ENCODE assay signal across 8 cellular contexts in the genomic region with DNA sequence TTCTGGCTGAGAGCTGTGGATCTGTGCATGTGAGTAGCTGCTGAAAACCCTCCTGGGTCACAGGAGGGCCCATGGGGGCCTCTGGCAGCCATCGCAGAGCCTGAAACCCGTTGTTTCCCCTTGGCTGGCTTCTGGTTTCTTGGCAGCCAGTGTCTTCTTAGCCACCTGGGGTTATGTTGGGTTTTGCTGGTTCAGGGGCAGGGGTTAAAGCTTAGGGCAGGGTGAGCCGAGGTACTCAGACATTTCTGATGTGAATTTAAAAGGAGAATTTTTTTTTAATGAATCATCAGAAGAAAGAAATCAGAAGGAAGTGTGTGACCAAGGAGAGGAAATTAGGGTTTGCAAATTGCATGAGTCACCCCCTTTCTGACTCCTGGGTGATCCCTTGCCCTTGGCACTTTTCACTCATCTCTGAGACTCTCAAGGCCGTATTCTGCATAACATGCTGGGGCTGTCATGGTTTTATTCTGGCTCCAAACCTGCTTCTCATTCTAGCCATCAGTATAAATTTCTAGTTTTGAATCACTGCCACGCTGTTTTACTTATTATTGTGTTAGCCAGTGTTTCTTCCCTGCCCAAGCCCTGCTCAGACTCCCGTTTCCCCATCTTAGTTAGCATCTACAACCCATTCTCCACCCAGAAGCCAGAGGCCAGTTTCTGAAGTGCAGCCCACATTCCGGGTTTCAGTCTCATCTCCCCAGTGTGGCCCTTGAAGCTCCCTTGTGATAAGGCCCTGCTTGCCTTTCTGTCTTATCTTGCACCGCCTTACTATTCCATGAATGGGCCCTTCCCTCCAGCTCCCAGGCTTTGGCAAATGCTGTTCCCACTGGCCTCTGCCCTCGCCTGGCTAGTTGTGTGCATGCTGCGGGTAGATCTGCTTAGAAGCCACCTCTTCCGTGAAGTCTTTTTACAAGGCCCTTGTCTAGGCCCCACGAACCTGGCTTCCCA. TPM values are rescaled to one million over a fixed set of nuclear protein-coding genes. Genes with fewer than 3 reads are reported as not detected.
DNase-seq lines count a peak whose midpoint lies in the region; ATAC-seq and TF ChIP-seq lines count a peak whose summit lies in the region.

No MANE protein-coding gene starts in this region.

- CTCF ChIA-PET in BJ (lab: Yijun Ruan, JAX), result interaction anchor here (1.1 to 2.7 kb wide), 3 partner anchors 11 to 16 kb away, joined by 4 to 7 read pairs (median 4); no protein-coding TSS in a partner anchor

- H3K27me3 Mint-ChIP-seq in natural killer cell (ENCODE audit: low read depth in 2 of 2), result peaks cover 46 to 54% of the 10 kb centered on the region in 2 donors

- no peaks in the 10 kb centered on the region for H3K36me3 Mint-ChIP-seq in natural killer cell

- no peaks in the 10 kb centered on the region for H3K27me3 ChIP-seq in BJ (ENCODE audit: control insufficient read depth, insufficient read depth, low read length)

- ATAC-seq in GM19397 (IDR thresholded peaks at IDR 0.05; ENCODE audit: unreplicated experiment) (peak; percentile 67), HG03439 (IDR thresholded peaks at IDR 0.05; ENCODE audit: unreplicated experiment) (peak; percentile 56), natural killer cell (peak; percentile 58 to 71 (median 68))

- DNase-seq in BJ (ENCODE audit: low read depth) (peak; percentile 90), SW480 (ENCODE audit: low spot score) (peak; percentile 91), astrocyte of the hippocampus (ENCODE audit: low read depth, low spot score) (peak; percentile 87), natural killer cell (peak; percentile 35), lower leg skin (ENCODE audit: low spot score in 2 of 2) (no peak), midbrain (lab: John Stamatoyannopoulos, UW) (no peak)

- H3K4me3 ChIP-seq in BJ (ENCODE audit: low read depth, low read length), result no peak overlapping the region
- H3K4me3 ChIP-seq in lower leg skin (ENCODE audit: low read depth, poor library complexity, severe bottlenecking), result no peak overlapping the region

- no peaks in the 10 kb centered on the region for H3K36me3 ChIP-seq in BJ (ENCODE audit: control insufficient read depth, insufficient read depth, low read length)

- peak overlapping the region in 1 of 2 donors; percentile 72 for H3K27ac Mint-ChIP-seq in natural killer cell

- POLR2A ChIA-PET in BJ (lab: Charles Lee), result no interaction called here

- H3K4me1 Mint-ChIP-seq in natural killer cell, result peaks cover 86 to 90% of the 10 kb centered on the region in 2 donors

- intact Hi-C loops in natural killer cell (cut with micrococcal nuclease), result loop anchor here (2.0 kb wide), 1 partner anchor 205 kb away; no protein-coding TSS in a partner anchor
- intact Hi-C loops in lower leg skin (cut with DNase I; ENCODE audit: low total_unique reads), result no loop called here

- WGBS in lower leg skin, 2 donors, result 40 to 46% methylated on average over 12 of the region's 12 CpGs

- TF ChIP-seq CTCF in BJ (IDR thresholded peaks at IDR 0.05; ENCODE audit: insufficient read depth, low read depth, low read length) (no peak), natural killer cell (IDR thresholded peaks at IDR 0.05) (no peak), lower leg skin (IDR thresholded peaks at IDR 0.05) (no peak)

- TF ChIP-seq POLR2A in lower leg skin (IDR thresholded peaks at IDR 0.05), result no peak

- no peaks in the 10 kb centered on the region for H3K9me3 Mint-ChIP-seq in natural killer cell

- peak overlapping the region; percentile 77 for H3K4me3 Mint-ChIP-seq in natural killer cell

RNA-seq across cellular contexts. Expression of gene TOX2, which starts 40.9 kb away (rescaled TPM):
- polyA plus RNA-seq in BJ (2011; rRNA removed), result 4.3 and 7.6 TPM in 2 replicates
- 5.5 and 7.2 TPM in 2 replicates for polyA minus RNA-seq in BJ (2011; rRNA and poly(A)+ RNA removed)
- total RNA-seq in natural killer cell (1 to 10 TPM in 2 of 3 donors, under 1 TPM in 1; 0.93 to 1.8 (median 1.2) TPM), lower leg skin (1 to 10 TPM; 1.8 to 5.2 (median 1.9) TPM)

Comparison
In these comparisons a context has a peak if more than half of its experiments do, and no peak if none do; other contexts are left out.
1. DNase-seq: peak in BJ (single experiment), SW480 (single experiment), astrocyte of the hippocampus (single experiment) and natural killer cell (single experiment); none in lower leg skin (0 of 2) and midbrain (single experiment).
2. Peak in every context shown above with its lines, with median percentiles within 50 percentile points of each other: ATAC-seq.